ENCODE assay signal across 10 cellular contexts in the genomic region with DNA sequence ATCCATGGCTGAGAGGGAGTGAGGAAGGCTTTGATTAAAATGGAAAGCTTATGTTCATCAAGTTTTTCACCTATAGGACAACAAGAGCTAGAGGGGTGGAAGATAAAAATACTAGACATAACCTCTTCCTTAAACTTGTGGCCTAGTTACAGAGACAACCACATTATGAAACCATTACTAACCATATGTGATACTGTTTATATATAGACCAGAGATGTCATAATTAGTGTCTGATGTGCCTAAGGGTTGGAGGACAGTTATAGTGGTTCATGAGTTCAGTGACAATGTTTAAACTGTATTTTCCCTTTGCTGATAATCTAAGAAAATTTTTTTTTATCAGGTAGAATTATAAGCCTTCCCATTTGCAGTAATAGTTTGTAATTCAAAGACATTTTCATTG.
DNase-seq lines count a peak whose midpoint lies in the region; ATAC-seq lines count a peak whose summit lies in the region.
"Had no signal": no experiment of that assay in that cellular context is flagged by ENCODE, and none has a peak within 500 bp of the region (broad histone marks: within the 10 kb centered on the region; RNA-seq: fewer than 3 reads in every experiment).

No MANE protein-coding gene starts in this region.

- no peak for DNase-seq in central memory CD8-positive, alpha-beta T cell (ENCODE audit: low spot score in 2 of 2)
- no peak for DNase-seq in NCI-H2107 treated with DMSO at 0.1 percent for 48 hours (lab: John Stamatoyannopoulos, UW; ENCODE audit: unreplicated experiment)
- no peak for DNase-seq in D341Med (ENCODE audit: low spot score)
- no peak for DNase-seq in NCI-H2107 (lab: John Stamatoyannopoulos, UW)
- DNase-seq in LoVo (ENCODE audit: low spot score), result no peak
- DNase-seq: Calu3, H7 had no signal

- H3K9me3 Mint-ChIP-seq in central memory CD8-positive, alpha-beta T cell, result no peaks in the 10 kb centered on the region

- peaks cover 8% of the 10 kb centered on the region for H3K36me3 Mint-ChIP-seq in central memory CD8-positive, alpha-beta T cell (ENCODE audit: insufficient read depth)

- peaks cover 9% of the 10 kb centered on the region for H3K4me1 Mint-ChIP-seq in central memory CD8-positive, alpha-beta T cell

- no peak overlapping the region for H3K4me3 Mint-ChIP-seq in central memory CD8-positive, alpha-beta T cell

- no peak overlapping the region for H3K27ac Mint-ChIP-seq in central memory CD8-positive, alpha-beta T cell (ENCODE audit: low read depth)

- ATAC-seq in GM18867 (IDR thresholded peaks at IDR 0.05; ENCODE audit: unreplicated experiment), result peak; percentile 99
- peak; percentile 97 for ATAC-seq in GM21576 (IDR thresholded peaks at IDR 0.05; ENCODE audit: unreplicated experiment)
- peak; percentile 97 for ATAC-seq in HG03135 (IDR thresholded peaks at IDR 0.05; ENCODE audit: unreplicated experiment)
- ATAC-seq in central memory CD8-positive, alpha-beta T cell (replicated peaks; ENCODE audit: extremely low read depth, poor library complexity, severe bottlenecking), result peak; percentile 58

- no peaks in the 10 kb centered on the region for H3K27me3 Mint-ChIP-seq in central memory CD8-positive, alpha-beta T cell
